In the genomic region with DNA sequence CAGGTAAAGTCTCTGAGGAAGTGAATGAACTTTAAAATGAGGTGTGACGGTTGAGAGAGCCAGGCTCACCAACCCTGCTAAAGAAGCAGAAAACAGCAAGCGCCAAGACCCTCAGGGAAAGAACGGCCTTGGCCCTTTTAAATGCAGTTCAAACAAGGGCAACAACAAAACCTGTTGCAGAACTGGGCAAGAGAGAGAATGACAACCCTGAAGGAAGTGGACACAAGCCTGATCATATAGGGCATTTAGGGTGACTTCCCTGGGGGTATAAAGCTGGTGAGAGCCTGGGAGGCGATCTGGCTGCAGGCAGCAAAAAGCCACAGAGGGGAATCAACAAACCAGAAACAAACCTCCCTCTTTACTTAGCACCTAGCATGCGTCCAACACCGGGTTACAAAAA, we compare ENCODE assay signal across 8 cellular contexts. TPM values are rescaled to one million over a fixed set of nuclear protein-coding genes. Genes with fewer than 3 reads are reported as not detected.
DNase-seq lines count a peak whose midpoint lies in the region; ATAC-seq and TF ChIP-seq lines count a peak whose summit lies in the region.

No MANE protein-coding gene starts in this region.

- H3K4me1 Mint-ChIP-seq in IgD-negative memory B cell, result peaks cover 22 to 25% (median 24%) of the 10 kb centered on the region in 3 donors
- H3K4me1 Mint-ChIP-seq in naive thymus-derived CD8-positive, alpha-beta T cell, result peaks cover 14 to 38% (median 19%) of the 10 kb centered on the region in 4 donors

- peak overlapping the region; percentile 84 for H3K4me3 ChIP-seq in AG04449 (ENCODE audit: low read depth, low read length)
- peak overlapping the region; percentile 52 for H3K4me3 ChIP-seq in colonic mucosa

- peak overlapping the region; percentile 86 to 96 (median 96) for H3K4me3 Mint-ChIP-seq in IgD-negative memory B cell
- H3K4me3 Mint-ChIP-seq in naive thymus-derived CD8-positive, alpha-beta T cell, result peak overlapping the region; percentile 80 to 93 (median 90)

- H3K9ac ChIP-seq in colonic mucosa (ENCODE audit: low read depth in 2 of 2, low read length in 2 of 2), result peak overlapping the region in 1 of 2 donors; percentile 64

- peaks cover 3% of the 10 kb centered on the region for H3K4me1 ChIP-seq in colonic mucosa

- H3K36me3 ChIP-seq in colonic mucosa, result no peaks in the 10 kb centered on the region

- H3K27ac ChIP-seq in colonic mucosa, result peak overlapping the region; percentile 77

- no peaks in the 10 kb centered on the region for H3K27me3 Mint-ChIP-seq in IgD-negative memory B cell
- peaks cover 0 to 2% (median 0%) of the 10 kb centered on the region in 5 donors for H3K27me3 Mint-ChIP-seq in naive thymus-derived CD8-positive, alpha-beta T cell

- intact Hi-C loops in colonic mucosa (cut with DNase I), result no loop called here

- POLR2A ChIA-PET in AG04449 (lab: Yijun Ruan, JAX), result no interaction called here
- POLR2A ChIA-PET in naive thymus-derived CD8-positive, alpha-beta T cell (lab: Charles Lee), result interaction anchor here (0.8 kb wide), 1 partner anchor 1117 kb away, joined by 3 read pairs; a partner anchor contains a TSS

- H3K27ac Mint-ChIP-seq in IgD-negative memory B cell, result peak overlapping the region; percentile 91 to 94 (median 93)
- H3K27ac Mint-ChIP-seq in naive thymus-derived CD8-positive, alpha-beta T cell, result peak overlapping the region in 9 of 10 donors; percentile 82 to 96 (median 95)

- no peaks in the 10 kb centered on the region for H3K9me3 ChIP-seq in colonic mucosa

- no peak for DNase-seq in AG04449 (ENCODE audit: low read depth, low spot score)
- no peak for DNase-seq in colonic mucosa
- DNase-seq in naive thymus-derived CD8-positive, alpha-beta T cell, result no peak
- no peak for DNase-seq in SKM-1 (lab: John Stamatoyannopoulos, UW; ENCODE audit: unreplicated experiment)
- DNase-seq in NCI-H82 treated with DMSO at 0.1 percent for 48 hours (lab: John Stamatoyannopoulos, UW; ENCODE audit: unreplicated experiment), result no peak
- DNase-seq in KG1 (lab: John Stamatoyannopoulos, UW), result no peak
- DNase-seq in GM03348 (ENCODE audit: low spot score), result no peak

- H3K9me3 Mint-ChIP-seq in IgD-negative memory B cell, result no peaks in the 10 kb centered on the region
- H3K9me3 Mint-ChIP-seq in naive thymus-derived CD8-positive, alpha-beta T cell, result peaks cover 0 to 2% (median 0%) of the 10 kb centered on the region in 9 donors

- H3K27me3 ChIP-seq in colonic mucosa, result no peaks in the 10 kb centered on the region

- peaks cover 3% of the 10 kb centered on the region for H3K36me3 Mint-ChIP-seq in IgD-negative memory B cell
- H3K36me3 Mint-ChIP-seq in naive thymus-derived CD8-positive, alpha-beta T cell, result peaks cover 0 to 4% (median 3%) of the 10 kb centered on the region in 3 donors

- CTCF ChIA-PET in AG04449 (lab: Yijun Ruan, JAX), result no interaction called here

- TF ChIP-seq CTCF in AG04449 (IDR thresholded peaks at IDR 0.05; ENCODE audit: insufficient read depth, low read length, missing control alignments) (no peak), colonic mucosa (IDR thresholded peaks at IDR 0.05) (no peak)

- ATAC-seq in naive thymus-derived CD8-positive, alpha-beta T cell, result no peak

RNA-seq across cellular contexts. Expression of a gene that starts 1.0 kb away (rescaled TPM):
- polyA plus RNA-seq in IgD-negative memory B cell, result 16.6 TPM
- 10 to 100 TPM; 22.8 to 29.1 TPM for total RNA-seq in colonic mucosa
- total RNA-seq in naive thymus-derived CD8-positive, alpha-beta T cell, result 1 to 10 TPM; 1.8 to 3.3 TPM
- 1 to 10 TPM; 3.2 to 6.4 (median 5.0) TPM for polyA plus RNA-seq in naive thymus-derived CD8-positive, alpha-beta T cell

Comparison
In these comparisons a context has a peak if more than half of its experiments do, and no peak if none do; other contexts are left out.
1. RNA of a gene that starts 1.0 kb away (total RNA-seq): 22.8 to 29.1 TPM in colonic mucosa; 1.8 to 3.3 TPM in naive thymus-derived CD8-positive, alpha-beta T cell; every median in the first group is over 4 times any median in the second.